Comparison of ENCODE assay signal across 8 cellular contexts in genomic region chr7:103966593-103967277, GRCh38. TPM values are rescaled to one million over a fixed set of nuclear protein-coding genes. Genes with fewer than 3 reads are reported as not detected.
"Had no signal": no experiment of that assay in that cellular context is flagged by ENCODE, and none has a peak within 500 bp of the region (broad histone marks: within the 10 kb centered on the region; RNA-seq: fewer than 3 reads in every experiment).

No MANE protein-coding gene starts in this region.

- DNase-seq: H9, HCEC 1CT had no signal

- FAIRE-seq: H1, H54, HTR-8/SVneo had no signal

- H3K4me2 ChIP-seq: GM23338 had no signal

- H3K4me3 ChIP-seq: GM23338 had no signal

RNA-seq across cellular contexts. Expression of gene RELN, which starts 22.7 kb away (rescaled TPM):
- total RNA-seq: HT-29 had no signal
- polyA plus RNA-seq: IgD-negative memory B cell had no signal
